1 cellular context compared by ENCODE assay signal in genomic region chr5:121745407-121745806, GRCh38.
TF ChIP-seq lines count a peak whose summit lies in the region.

No MANE protein-coding gene starts in this region.

TF ChIP-seq in GM23338, 12 proteins besides CTCF, POLR2A, EP300 and RAD21 (continued from another document):
- TF ChIP-seq, protein P1, sequence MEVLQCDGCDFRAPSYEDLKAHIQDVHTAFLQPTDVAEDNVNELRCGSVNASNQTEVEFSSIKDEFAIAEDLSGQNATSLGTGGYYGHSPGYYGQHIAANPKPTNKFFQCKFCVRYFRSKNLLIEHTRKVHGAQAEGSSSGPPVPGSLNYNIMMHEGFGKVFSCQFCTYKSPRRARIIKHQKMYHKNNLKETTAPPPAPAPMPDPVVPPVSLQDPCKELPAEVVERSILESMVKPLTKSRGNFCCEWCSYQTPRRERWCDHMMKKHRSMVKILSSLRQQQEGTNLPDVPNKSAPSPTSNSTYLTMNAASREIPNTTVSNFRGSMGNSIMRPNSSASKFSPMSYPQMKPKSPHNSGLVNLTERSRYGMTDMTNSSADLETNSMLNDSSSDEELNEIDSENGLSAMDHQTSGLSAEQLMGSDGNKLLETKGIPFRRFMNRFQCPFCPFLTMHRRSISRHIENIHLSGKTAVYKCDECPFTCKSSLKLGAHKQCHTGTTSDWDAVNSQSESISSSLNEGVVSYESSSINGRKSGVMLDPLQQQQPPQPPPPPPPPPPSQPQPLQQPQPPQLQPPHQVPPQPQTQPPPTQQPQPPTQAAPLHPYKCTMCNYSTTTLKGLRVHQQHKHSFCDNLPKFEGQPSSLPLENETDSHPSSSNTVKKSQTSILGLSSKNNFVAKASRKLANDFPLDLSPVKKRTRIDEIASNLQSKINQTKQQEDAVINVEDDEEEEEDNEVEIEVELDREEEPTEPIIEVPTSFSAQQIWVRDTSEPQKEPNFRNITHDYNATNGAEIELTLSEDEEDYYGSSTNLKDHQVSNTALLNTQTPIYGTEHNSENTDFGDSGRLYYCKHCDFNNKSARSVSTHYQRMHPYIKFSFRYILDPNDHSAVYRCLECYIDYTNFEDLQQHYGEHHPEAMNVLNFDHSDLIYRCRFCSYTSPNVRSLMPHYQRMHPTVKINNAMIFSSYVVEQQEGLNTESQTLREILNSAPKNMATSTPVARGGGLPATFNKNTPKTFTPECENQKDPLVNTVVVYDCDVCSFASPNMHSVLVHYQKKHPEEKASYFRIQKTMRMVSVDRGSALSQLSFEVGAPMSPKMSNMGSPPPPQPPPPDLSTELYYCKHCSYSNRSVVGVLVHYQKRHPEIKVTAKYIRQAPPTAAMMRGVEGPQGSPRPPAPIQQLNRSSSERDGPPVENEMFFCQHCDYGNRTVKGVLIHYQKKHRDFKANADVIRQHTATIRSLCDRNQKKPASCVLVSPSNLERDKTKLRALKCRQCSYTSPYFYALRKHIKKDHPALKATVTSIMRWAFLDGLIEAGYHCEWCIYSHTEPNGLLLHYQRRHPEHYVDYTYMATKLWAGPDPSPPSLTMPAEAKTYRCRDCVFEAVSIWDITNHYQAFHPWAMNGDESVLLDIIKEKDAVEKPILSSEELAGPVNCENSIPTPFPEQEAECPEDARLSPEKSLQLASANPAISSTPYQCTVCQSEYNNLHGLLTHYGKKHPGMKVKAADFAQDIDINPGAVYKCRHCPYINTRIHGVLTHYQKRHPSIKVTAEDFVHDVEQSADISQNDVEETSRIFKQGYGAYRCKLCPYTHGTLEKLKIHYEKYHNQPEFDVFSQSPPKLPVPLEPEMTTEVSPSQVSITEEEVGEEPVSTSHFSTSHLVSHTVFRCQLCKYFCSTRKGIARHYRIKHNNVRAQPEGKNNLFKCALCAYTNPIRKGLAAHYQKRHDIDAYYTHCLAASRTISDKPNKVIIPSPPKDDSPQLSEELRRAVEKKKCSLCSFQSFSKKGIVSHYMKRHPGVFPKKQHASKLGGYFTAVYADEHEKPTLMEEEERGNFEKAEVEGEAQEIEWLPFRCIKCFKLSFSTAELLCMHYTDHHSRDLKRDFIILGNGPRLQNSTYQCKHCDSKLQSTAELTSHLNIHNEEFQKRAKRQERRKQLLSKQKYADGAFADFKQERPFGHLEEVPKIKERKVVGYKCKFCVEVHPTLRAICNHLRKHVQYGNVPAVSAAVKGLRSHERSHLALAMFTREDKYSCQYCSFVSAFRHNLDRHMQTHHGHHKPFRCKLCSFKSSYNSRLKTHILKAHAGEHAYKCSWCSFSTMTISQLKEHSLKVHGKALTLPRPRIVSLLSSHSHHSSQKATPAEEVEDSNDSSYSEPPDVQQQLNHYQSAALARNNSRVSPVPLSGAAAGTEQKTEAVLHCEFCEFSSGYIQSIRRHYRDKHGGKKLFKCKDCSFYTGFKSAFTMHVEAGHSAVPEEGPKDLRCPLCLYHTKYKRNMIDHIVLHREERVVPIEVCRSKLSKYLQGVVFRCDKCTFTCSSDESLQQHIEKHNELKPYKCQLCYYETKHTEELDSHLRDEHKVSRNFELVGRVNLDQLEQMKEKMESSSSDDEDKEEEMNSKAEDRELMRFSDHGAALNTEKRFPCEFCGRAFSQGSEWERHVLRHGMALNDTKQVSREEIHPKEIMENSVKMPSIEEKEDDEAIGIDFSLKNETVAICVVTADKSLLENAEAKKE (CRISPR knock-in tag; IDR thresholded peaks at IDR 0.05) = no peak
- TF ChIP-seq EZH2 (IDR thresholded peaks at IDR 0.05; ENCODE audit: low read depth, unreplicated experiment) (no peak), ZNF114 (CRISPR knock-in tag; IDR thresholded peaks at IDR 0.05) (no peak), STAT1 (IDR thresholded peaks at IDR 0.05; ENCODE audit: unreplicated experiment) (no peak), EZH2phosphoT487 (IDR thresholded peaks at IDR 0.05; ENCODE audit: unreplicated experiment) (no peak), NANOG (IDR thresholded peaks at IDR 0.05; ENCODE audit: borderline replicate concordance) (no peak), CREB1 (CRISPR knock-in tag; IDR thresholded peaks at IDR 0.05; ENCODE audit: low read depth) (no peak)
- TF ChIP-seq, protein P2, sequence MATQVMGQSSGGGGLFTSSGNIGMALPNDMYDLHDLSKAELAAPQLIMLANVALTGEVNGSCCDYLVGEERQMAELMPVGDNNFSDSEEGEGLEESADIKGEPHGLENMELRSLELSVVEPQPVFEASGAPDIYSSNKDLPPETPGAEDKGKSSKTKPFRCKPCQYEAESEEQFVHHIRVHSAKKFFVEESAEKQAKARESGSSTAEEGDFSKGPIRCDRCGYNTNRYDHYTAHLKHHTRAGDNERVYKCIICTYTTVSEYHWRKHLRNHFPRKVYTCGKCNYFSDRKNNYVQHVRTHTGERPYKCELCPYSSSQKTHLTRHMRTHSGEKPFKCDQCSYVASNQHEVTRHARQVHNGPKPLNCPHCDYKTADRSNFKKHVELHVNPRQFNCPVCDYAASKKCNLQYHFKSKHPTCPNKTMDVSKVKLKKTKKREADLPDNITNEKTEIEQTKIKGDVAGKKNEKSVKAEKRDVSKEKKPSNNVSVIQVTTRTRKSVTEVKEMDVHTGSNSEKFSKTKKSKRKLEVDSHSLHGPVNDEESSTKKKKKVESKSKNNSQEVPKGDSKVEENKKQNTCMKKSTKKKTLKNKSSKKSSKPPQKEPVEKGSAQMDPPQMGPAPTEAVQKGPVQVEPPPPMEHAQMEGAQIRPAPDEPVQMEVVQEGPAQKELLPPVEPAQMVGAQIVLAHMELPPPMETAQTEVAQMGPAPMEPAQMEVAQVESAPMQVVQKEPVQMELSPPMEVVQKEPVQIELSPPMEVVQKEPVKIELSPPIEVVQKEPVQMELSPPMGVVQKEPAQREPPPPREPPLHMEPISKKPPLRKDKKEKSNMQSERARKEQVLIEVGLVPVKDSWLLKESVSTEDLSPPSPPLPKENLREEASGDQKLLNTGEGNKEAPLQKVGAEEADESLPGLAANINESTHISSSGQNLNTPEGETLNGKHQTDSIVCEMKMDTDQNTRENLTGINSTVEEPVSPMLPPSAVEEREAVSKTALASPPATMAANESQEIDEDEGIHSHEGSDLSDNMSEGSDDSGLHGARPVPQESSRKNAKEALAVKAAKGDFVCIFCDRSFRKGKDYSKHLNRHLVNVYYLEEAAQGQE (IDR thresholded peaks at IDR 0.05; ENCODE audit: unreplicated experiment) = no peak
